30 cellular contexts compared by ENCODE assay signal in genomic region chr22:33605686-33606085, GRCh38.
A peak's percentile ranks its signal among the peaks of the same experiment; 100 is the strongest.
DNase-seq lines count a peak whose midpoint lies in the region; ATAC-seq and TF ChIP-seq lines count a peak whose summit lies in the region.
"Had no signal": no experiment of that assay in that cellular context is flagged by ENCODE, and none has a peak within 500 bp of the region (broad histone marks: within the 10 kb centered on the region; RNA-seq: fewer than 3 reads in every experiment).

No MANE protein-coding gene starts in this region.

- H2AK5ac ChIP-seq in mesendoderm (ENCODE audit: low read length): no peak overlapping the region

- peak; percentile 9 for DNase-seq in NCI-H2029 (lab: John Stamatoyannopoulos, UW)
- DNase-seq in NCI-H2029 treated with DMSO at 0.1 percent for 48 hours (lab: John Stamatoyannopoulos, UW): no peak
- DNase-seq in heart left ventricle: peak in 4 of 5 donors; percentile 58 to 80 (median 69)
- DNase-seq in mesendoderm: peak; percentile 8
- no peak for DNase-seq in type B pancreatic cell (ENCODE audit: extremely low spot score, unreplicated experiment)
- DNase-seq in cerebellar cortex (ENCODE audit: low spot score): no peak
- no peak for DNase-seq in GM10266 (ENCODE audit: extremely low spot score)
- DNase-seq in CD4-positive, alpha-beta T cell: no peak
- DNase-seq: 8988T; activated CD4-positive, alpha-beta T cell treated with anti-CD3 and anti-CD28 coated beads for 4 hours; activated CD8-positive, alpha-beta memory T cell treated with anti-CD3 and anti-CD28 coated beads for 24 hours; activated T-cell treated with anti-CD3 and anti-CD28 coated beads, Interleukin-2, amount 50 U/mL, for 24 hours; brain microvascular endothelial cell; CD4-positive, alpha-beta memory T cell; colonic mucosa; esophagus squamous epithelium; GF-D8; GOT3; KBM-7; MM.1S; NCI-H1436 treated with DMSO at 0.1 percent for 48 hours; NCI-H2171; NCI-H526; occipital lobe; Peyer's patch; stimulated activated naive CD4-positive, alpha-beta T cell treated with Interleukin-2 at 50 U/mL for 16 hours; tibial artery had no signal

- peak; percentile 94 to 98 (median 95) for ATAC-seq in heart left ventricle
- no peak for ATAC-seq in CD4-positive, alpha-beta T cell (ENCODE audit: poor library complexity)

- no peak overlapping the region for H4K5ac ChIP-seq in mesendoderm (ENCODE audit: low read length)

- no peaks in the 10 kb centered on the region for H3K9me3 ChIP-seq in heart left ventricle
- no peaks in the 10 kb centered on the region for H3K9me3 ChIP-seq in CD4-positive, alpha-beta T cell (ENCODE audit: control insufficient read depth, low read length)
- H3K9me3 ChIP-seq: adrenal gland, colonic mucosa, Peyer's patch, tibial artery had no signal

- H3K36me3 ChIP-seq in heart left ventricle (peaks cover 0 to 16% (median 0%) of the 10 kb centered on the region in 9 donors), mesendoderm (ENCODE audit: control insufficient read depth, insufficient read depth, low read length) (no peaks in the 10 kb centered on the region)
- H3K36me3 ChIP-seq: adrenal gland, brain microvascular endothelial cell, colonic mucosa had no signal

- peaks cover 4% of the 10 kb centered on the region for H3K9me3 Mint-ChIP-seq in type B pancreatic cell
- peaks cover 10% of the 10 kb centered on the region for H3K9me3 Mint-ChIP-seq in CD4-positive, alpha-beta T cell

- peak overlapping the region; percentile 46 for H3K27ac Mint-ChIP-seq in type B pancreatic cell
- no peak overlapping the region for H3K27ac Mint-ChIP-seq in CD4-positive, alpha-beta T cell
- H3K27ac Mint-ChIP-seq: activated T-cell treated with anti-CD3 and anti-CD28 coated beads, Interleukin-2, amount 50 U/mL, for 24 hours; CD4-positive, alpha-beta memory T cell; memory B cell; T-helper 1 cell treated with Interleukin-12 subunit alpha and Interleukin-12 subunit beta and Interleukin-4 antibody, amounts not matched to agents 30 μg/mL and 1 μg/mL, for 36 hours had no signal

- H3K36me3 Mint-ChIP-seq in type B pancreatic cell: peaks cover 31% of the 10 kb centered on the region
- no peaks in the 10 kb centered on the region for H3K36me3 Mint-ChIP-seq in CD4-positive, alpha-beta T cell (ENCODE audit: low read depth)
- H3K36me3 Mint-ChIP-seq: CD4-positive, alpha-beta memory T cell had no signal

- no peaks in the 10 kb centered on the region for H3K27me3 ChIP-seq in heart left ventricle
- H3K27me3 ChIP-seq in mesendoderm (ENCODE audit: insufficient read depth, low read length, poor library complexity): no peaks in the 10 kb centered on the region
- no peaks in the 10 kb centered on the region for H3K27me3 ChIP-seq in CD4-positive, alpha-beta T cell (ENCODE audit: control insufficient read depth, insufficient read depth, low read length)
- H3K27me3 ChIP-seq: adrenal gland, brain microvascular endothelial cell, colonic mucosa, esophagus squamous epithelium, Peyer's patch, tibial artery had no signal

- WGBS in heart left ventricle, 4 donors: 38 to 61% (median 49%) methylated on average over 11 of the region's 11 CpGs
- no CpG with 5 or more reads among the region's 11 CpGs for WGBS in mesendoderm (ENCODE audit: extremely low coverage, insufficient coverage, low lambda C conversion rate)

- TF ChIP-seq POLR2A in heart left ventricle (IDR thresholded peaks at IDR 0.05): no peak

- H3K4me3 ChIP-seq in heart left ventricle: no peak overlapping the region
- no peak overlapping the region for H3K4me3 ChIP-seq in mesendoderm (ENCODE audit: low read length)
- H3K4me3 ChIP-seq: adrenal gland, colonic mucosa, esophagus squamous epithelium, Peyer's patch, tibial artery had no signal

- intact Hi-C loops in heart left ventricle (cut with DNase I): loop anchor here in 1 of 10 donors (10.0 kb wide), 1 partner anchor 169 kb away; no protein-coding TSS in a partner anchor
- intact Hi-C loops in CD4-positive, alpha-beta T cell (cut with DNase I, micrococcal nuclease): no loop called here

- no peak overlapping the region for H3K4ac ChIP-seq in mesendoderm (ENCODE audit: low read depth, low read length)

- no peaks in the 10 kb centered on the region for H3K79me2 ChIP-seq in mesendoderm (ENCODE audit: control insufficient read depth, insufficient read depth, low read length)

- no peak overlapping the region for H4K8ac ChIP-seq in mesendoderm (ENCODE audit: low read depth, low read length)

- H3K27me3 Mint-ChIP-seq in type B pancreatic cell: no peaks in the 10 kb centered on the region
- no peaks in the 10 kb centered on the region for H3K27me3 Mint-ChIP-seq in CD4-positive, alpha-beta T cell
- H3K27me3 Mint-ChIP-seq: activated T-cell treated with anti-CD3 and anti-CD28 coated beads, Interleukin-2, amount 50 U/mL, for 24 hours; memory B cell had no signal

- CTCF ChIA-PET in CD4-positive, alpha-beta T cell (lab: Charles Lee): no interaction called here

- H3K4me1 Mint-ChIP-seq in type B pancreatic cell (ENCODE audit: unreplicated experiment): peaks cover 24% of the 10 kb centered on the region
- no peaks in the 10 kb centered on the region for H3K4me1 Mint-ChIP-seq in CD4-positive, alpha-beta T cell (ENCODE audit: low read depth)
- H3K4me1 Mint-ChIP-seq: CD4-positive, alpha-beta memory T cell; memory B cell had no signal

- peak overlapping the region; percentile 41 to 94 (median 74) for H3K27ac ChIP-seq in heart left ventricle
- no peak overlapping the region for H3K27ac ChIP-seq in mesendoderm (ENCODE audit: low read depth, low read length)
- H3K27ac ChIP-seq in CD4-positive, alpha-beta T cell (ENCODE audit: low read depth, low read length): no peak overlapping the region
- H3K27ac ChIP-seq: adrenal gland, brain microvascular endothelial cell, colonic mucosa, esophagus squamous epithelium, Peyer's patch, tibial artery had no signal

- H2BK15ac ChIP-seq in mesendoderm (replicated peaks; ENCODE audit: low read depth): no peak overlapping the region

- H3K18ac ChIP-seq in mesendoderm (ENCODE audit: low read length): no peak overlapping the region

- POLR2A ChIA-PET in CD4-positive, alpha-beta T cell (lab: Charles Lee): no interaction called here

- no peak overlapping the region for H2BK5ac ChIP-seq in mesendoderm (ENCODE audit: low read length)

- H2BK120ac ChIP-seq in mesendoderm (ENCODE audit: low read depth, low read length): no peak overlapping the region

- no peak overlapping the region for H3K4me2 ChIP-seq in mesendoderm (ENCODE audit: low read length)

- H3K23ac ChIP-seq in mesendoderm (ENCODE audit: low read length): no peak overlapping the region

- no peak overlapping the region for H3K9ac ChIP-seq in mesendoderm (ENCODE audit: low read length)

- no peaks in the 10 kb centered on the region for H3K79me1 ChIP-seq in mesendoderm (ENCODE audit: low read length)

- H3K56ac ChIP-seq in mesendoderm (ENCODE audit: low read length): no peak overlapping the region

- H3K4me1 ChIP-seq in heart left ventricle (peaks cover 0 to 35% (median 6%) of the 10 kb centered on the region in 12 donors), mesendoderm (ENCODE audit: control insufficient read depth, low read depth, low read length) (no peaks in the 10 kb centered on the region)
- H3K4me1 ChIP-seq: adrenal gland, colonic mucosa, esophagus squamous epithelium, Peyer's patch, tibial artery had no signal

- H3K4me3 Mint-ChIP-seq in type B pancreatic cell: peak overlapping the region; percentile 6
- H3K4me3 Mint-ChIP-seq in CD4-positive, alpha-beta T cell: no peak overlapping the region
- H3K4me3 Mint-ChIP-seq: activated T-cell treated with anti-CD3 and anti-CD28 coated beads, Interleukin-2, amount 50 U/mL, for 24 hours; CD4-positive, alpha-beta memory T cell; memory B cell; T-helper 1 cell treated with Interleukin-12 subunit alpha and Interleukin-12 subunit beta and Interleukin-4 antibody, amounts not matched to agents 30 μg/mL and 1 μg/mL, for 36 hours had no signal

- TF ChIP-seq CTCF in heart left ventricle (IDR thresholded peaks at IDR 0.05) (no peak), type B pancreatic cell (conservative IDR thresholded peaks at IDR 0.05) (no peak), GM10266 (IDR thresholded peaks at IDR 0.05; ENCODE audit: control insufficient read depth, insufficient read depth, low read depth, missing control alignments) (no peak)
- TF ChIP-seq CTCF in CD4-positive, alpha-beta T cell (IDR thresholded peaks at IDR 0.05): no peak

Comparison
In these comparisons a context has a peak if more than half of its experiments do, and no peak if none do; other contexts are left out.
1. DNase-seq: peak in NCI-H2029 (single experiment), heart left ventricle (4 of 5) and mesendoderm (single experiment); none in NCI-H2029 treated with DMSO at 0.1 percent for 48 hours (single experiment), type B pancreatic cell (single experiment), cerebellar cortex (single experiment), GM10266 (single experiment) and CD4-positive, alpha-beta T cell (0 of 10).
2. H3K27ac ChIP-seq: peak in heart left ventricle (12 of 12); none in mesendoderm (single experiment) and CD4-positive, alpha-beta T cell (single experiment).